15 cellular contexts compared by ENCODE assay signal in genomic region chr20:35595901-35596300, GRCh38. TPM values are rescaled to one million over a fixed set of nuclear protein-coding genes. Genes with fewer than 3 reads are reported as not detected.
DNase-seq lines count a peak whose midpoint lies in the region; ATAC-seq and TF ChIP-seq lines count a peak whose summit lies in the region.
"Had no signal": no experiment of that assay in that cellular context is flagged by ENCODE, and none has a peak within 500 bp of the region (broad histone marks: within the 10 kb centered on the region; RNA-seq: fewer than 3 reads in every experiment).

No MANE protein-coding gene starts in this region.

- no peak overlapping the region for H3K4me3 Mint-ChIP-seq in chondrocyte (ENCODE audit: unreplicated experiment)
- H3K4me3 Mint-ChIP-seq in naive thymus-derived CD4-positive, alpha-beta T cell: no peak overlapping the region
- H3K4me3 Mint-ChIP-seq: CD4-positive, alpha-beta memory T cell; GM23338 had no signal

- H3K9me3 ChIP-seq in PC-9 (ENCODE audit: insufficient read depth, low read depth): no peaks in the 10 kb centered on the region
- H3K9me3 ChIP-seq in naive thymus-derived CD4-positive, alpha-beta T cell (ENCODE audit: control insufficient read depth in 2 of 3, low read length in 3 of 3): no peaks in the 10 kb centered on the region
- H3K9me3 ChIP-seq: A549, BE2C had no signal

- H3K36me3 ChIP-seq in PC-9 (ENCODE audit: low read depth): 0 out of 2 replicates have a peak, but pooled peaks cover 4% of the 10 kb centered on the region
- no peaks in the 10 kb centered on the region for H3K36me3 ChIP-seq in naive thymus-derived CD4-positive, alpha-beta T cell (ENCODE audit: control insufficient read depth in 2 of 3, insufficient read depth in 3 of 3, low read length in 3 of 3)
- H3K36me3 ChIP-seq: BE2C had no signal

- no peaks in the 10 kb centered on the region for H3K79me2 ChIP-seq in PC-9 (ENCODE audit: low read depth)

- no peak overlapping the region for H3K27ac Mint-ChIP-seq in chondrocyte (ENCODE audit: unreplicated experiment)
- H3K27ac Mint-ChIP-seq in naive thymus-derived CD4-positive, alpha-beta T cell: no peak overlapping the region
- H3K27ac Mint-ChIP-seq: CD4-positive, alpha-beta memory T cell; GM23338 had no signal

- H3K27me3 Mint-ChIP-seq in chondrocyte (ENCODE audit: low read depth): peaks cover 8% of the 10 kb centered on the region
- H3K27me3 Mint-ChIP-seq in naive thymus-derived CD4-positive, alpha-beta T cell: peaks cover 0 to 49% (median 4%) of the 10 kb centered on the region in 5 donors

- CTCF ChIA-PET in PC-9 (lab: Charles Lee): no interaction called here
- CTCF ChIA-PET in naive thymus-derived CD4-positive, alpha-beta T cell (lab: Charles Lee): no interaction called here

- POLR2A ChIA-PET in PC-9 (lab: Charles Lee; ENCODE audit: unreplicated experiment): interaction anchor here (0.6 kb wide), 1 partner anchor 68 kb away, joined by 5 read pairs; no protein-coding TSS in a partner anchor
- POLR2A ChIA-PET in naive thymus-derived CD4-positive, alpha-beta T cell (lab: Charles Lee): no interaction called here

- H3K4me1 ChIP-seq in PC-9 (replicated peaks; ENCODE audit: insufficient read depth): 0 out of 2 replicates have a peak, but pooled peaks cover 3% of the 10 kb centered on the region
- H3K4me1 ChIP-seq in naive thymus-derived CD4-positive, alpha-beta T cell (ENCODE audit: control insufficient read depth in 2 of 2, insufficient read depth in 2 of 2, low read length in 2 of 2): no peaks in the 10 kb centered on the region
- H3K4me1 ChIP-seq: BE2C had no signal

- peaks cover 5% of the 10 kb centered on the region; the same call in 1 of the 2 replicates for H3F3A ChIP-seq in PC-9 (ENCODE audit: insufficient read depth, low read depth)

- BruUV-seq in PC-9 (replicated peaks; lab: Mats Ljungman, UMichigan): no TSS peak

- H3K36me3 Mint-ChIP-seq in chondrocyte (ENCODE audit: low read depth): peaks cover 3% of the 10 kb centered on the region
- no peaks in the 10 kb centered on the region for H3K36me3 Mint-ChIP-seq in naive thymus-derived CD4-positive, alpha-beta T cell
- H3K36me3 Mint-ChIP-seq: CD4-positive, alpha-beta memory T cell had no signal

- in situ Hi-C loops in KBM-7 (cut with MboI; ENCODE audit: low pct_unique_long_range_greater_than_20kb, low sequenced_read_pairs): no loop called here

- H3K4me2 ChIP-seq in PC-9: no peak overlapping the region
- H3K4me2 ChIP-seq: A549, GM23338 had no signal

- no peaks in the 10 kb centered on the region for H3K9me3 Mint-ChIP-seq in chondrocyte (ENCODE audit: low read depth)
- peaks cover 0 to 2% (median 0%) of the 10 kb centered on the region in 11 donors for H3K9me3 Mint-ChIP-seq in naive thymus-derived CD4-positive, alpha-beta T cell
- H3K9me3 Mint-ChIP-seq: CD4-positive, alpha-beta memory T cell; GM23338 had no signal

- H3K4me3 ChIP-seq in PC-9: no peak overlapping the region
- no peak overlapping the region for H3K4me3 ChIP-seq in naive thymus-derived CD4-positive, alpha-beta T cell (ENCODE audit: low read length)
- H3K4me3 ChIP-seq: A549, GM23338 had no signal

- TF ChIP-seq CTCF in PC-9 (conservative IDR thresholded peaks at IDR 0.05) (no peak), chondrocyte (IDR thresholded peaks at IDR 0.05) (no peak)

- peak; percentile 21 for ATAC-seq in left colon
- ATAC-seq in GM21528 (IDR thresholded peaks at IDR 0.05; ENCODE audit: low FRiP score, unreplicated experiment): no peak
- ATAC-seq in naive thymus-derived CD4-positive, alpha-beta T cell: no peak
- ATAC-seq: A549, GM23338 had no signal

- H3K27ac ChIP-seq in PC-9: no peak overlapping the region
- H3K27ac ChIP-seq in naive thymus-derived CD4-positive, alpha-beta T cell (ENCODE audit: low read depth, low read length): no peak overlapping the region
- H3K27ac ChIP-seq: A549, C4-2B had no signal

- no peaks in the 10 kb centered on the region for H4K20me1 ChIP-seq in PC-9 (ENCODE audit: insufficient read depth)

- no peak overlapping the region for H2AFZ ChIP-seq in PC-9
- H2AFZ ChIP-seq: GM23338 had no signal

- no peaks in the 10 kb centered on the region for H3K9me2 ChIP-seq in PC-9 (ENCODE audit: insufficient read depth)

- no peaks in the 10 kb centered on the region for H3K27me3 ChIP-seq in PC-9 (ENCODE audit: insufficient read depth, low read depth)
- peaks cover 0 to 2% of the 10 kb centered on the region in 2 donors for H3K27me3 ChIP-seq in naive thymus-derived CD4-positive, alpha-beta T cell (ENCODE audit: control insufficient read depth in 2 of 2, insufficient read depth in 2 of 2, low read length in 2 of 2)
- H3K27me3 ChIP-seq: BE2C had no signal

- H3K4me1 Mint-ChIP-seq in chondrocyte (ENCODE audit: low read depth): peaks cover 4% of the 10 kb centered on the region
- H3K4me1 Mint-ChIP-seq in naive thymus-derived CD4-positive, alpha-beta T cell: peaks cover 0 to 7% (median 0%) of the 10 kb centered on the region in 7 donors

- intact Hi-C loops in PC-9 (cut with micrococcal nuclease; ENCODE audit: unreplicated experiment): no loop called here
- intact Hi-C loops in left colon (cut with DNase I, micrococcal nuclease): no loop called here
- intact Hi-C loops in naive thymus-derived CD4-positive, alpha-beta T cell (cut with micrococcal nuclease): no loop called here

- peak; percentile 13 for DNase-seq in NCI-H1105 (lab: John Stamatoyannopoulos, UW)
- DNase-seq in PC-9: peak; percentile 55 to 61
- DNase-seq in chondrocyte (ENCODE audit: low spot score): peak; percentile 40
- DNase-seq in left colon: no peak
- no peak for DNase-seq in hippocampal formation (lab: John Stamatoyannopoulos, UW)
- no peak for DNase-seq in KBM-7
- DNase-seq in naive thymus-derived CD4-positive, alpha-beta T cell: no peak
- DNase-seq: BE2C; CD4-positive, alpha-beta memory T cell; DMS79; H7 had no signal

RNA-seq across cellular contexts. Expression of gene SPAG4, which starts 19.7 kb away (rescaled TPM):
- total RNA-seq in PC-9 (2021) (14.1 and 22.9 TPM in 2 replicates), chondrocyte (1.9 to 8.8 TPM (median 8.6 TPM) in 3 replicates), left colon (1 to 10 TPM; 3.2 to 5.8 TPM)
- 10 to 100 TPM in 2 of 5 experiments, 1 to 10 TPM in 2, under 1 TPM in 1; 0.35 to 25.0 (median 2.7) TPM for total RNA-seq in naive thymus-derived CD4-positive, alpha-beta T cell
- polyA plus RNA-seq in naive thymus-derived CD4-positive, alpha-beta T cell: not detected

RNA-seq across cellular contexts. Expression of gene ERGIC3, which starts 54.0 kb away (rescaled TPM):
- total RNA-seq in PC-9 (2021): 341 and 435 TPM in 2 replicates
- total RNA-seq in chondrocyte: 203 to 278 TPM (median 208 TPM) in 3 replicates
- 100 to 1,000 TPM; 262 to 278 TPM for total RNA-seq in left colon
- 100 to 1,000 TPM; 139 to 158 (median 148) TPM for total RNA-seq in naive thymus-derived CD4-positive, alpha-beta T cell
- polyA plus RNA-seq in naive thymus-derived CD4-positive, alpha-beta T cell: 100 to 1,000 TPM; 135 to 148 TPM

Comparison
In these comparisons a context has a peak if more than half of its experiments do, and no peak if none do; other contexts are left out.
1. DNase-seq: peak in NCI-H1105 (single experiment), PC-9 (2 of 2) and chondrocyte (single experiment); none in left colon (0 of 2), hippocampal formation (0 of 2), KBM-7 (single experiment) and naive thymus-derived CD4-positive, alpha-beta T cell (0 of 9).